Comparison of ENCODE assay signal across 7 cellular contexts in genomic region chr6:155334073-155334472, GRCh38. TPM values are rescaled to one million over a fixed set of nuclear protein-coding genes. Genes with fewer than 3 reads are reported as not detected.
DNase-seq lines count a peak whose midpoint lies in the region; ATAC-seq and TF ChIP-seq lines count a peak whose summit lies in the region.
"Not testable (repeated sequence)": the region's sequence is repeated elsewhere in the genome, so short reads cannot be mapped to it uniquely, and the experiment has no call there.

No MANE protein-coding gene starts in this region.

- DNase-seq in GM12865 (ENCODE audit: low read depth); activated CD8-positive, alpha-beta T cell treated with anti-CD3 and anti-CD28 coated beads for 36 hours; psoas muscle: not testable (repeated sequence)

- not testable (repeated sequence) for TF ChIP-seq CTCF in GM12865 (IDR thresholded peaks at IDR 0.05; ENCODE audit: insufficient read depth, low read depth, low read length, missing control alignments); OCI-LY1 (IDR thresholded peaks at IDR 0.05; ENCODE audit: low read length); activated CD8-positive, alpha-beta T cell treated with anti-CD3 and anti-CD28 coated beads for 36 hours (IDR thresholded peaks at IDR 0.05); psoas muscle (IDR thresholded peaks at IDR 0.05)

- H2AFZ ChIP-seq in OCI-LY1 (ENCODE audit: low read length) = not testable (repeated sequence)

- POLR2A ChIA-PET in activated CD8-positive, alpha-beta T cell treated with anti-CD3 and anti-CD28 coated beads for 36 hours (lab: Charles Lee) = interaction anchor here (0.6 kb wide), 1 partner anchor 61 kb away, joined by 3 read pairs; no protein-coding TSS in a partner anchor

- H3K4me1 ChIP-seq in OCI-LY1 (ENCODE audit: insufficient read depth, low read length, severe bottlenecking) (peaks cover 18% of the 10 kb centered on the region), psoas muscle (peaks cover 12% of the 10 kb centered on the region)

- peak overlapping the region; percentile 38 for H3K27ac ChIP-seq in OCI-LY1 (ENCODE audit: low read depth, low read length, poor library complexity, severe bottlenecking)
- H3K27ac ChIP-seq in psoas muscle = not testable (repeated sequence)

- 47 to 81% (median 47%) methylated on average over 7 of the region's 7 CpGs for WGBS in psoas muscle, 3 donors

- peaks cover 42% of the 10 kb centered on the region for H3K4me1 Mint-ChIP-seq in activated CD8-positive, alpha-beta T cell treated with anti-CD3 and anti-CD28 coated beads for 36 hours (ENCODE audit: low read depth)
- peaks cover 39% of the 10 kb centered on the region for H3K4me1 Mint-ChIP-seq in activated naive CD8-positive, alpha-beta T cell (ENCODE audit: low read depth)

- not testable (repeated sequence) for H3F3A ChIP-seq in OCI-LY1 (ENCODE audit: insufficient read depth, low read length)

- not testable (repeated sequence) for H3K9me3 ChIP-seq in OCI-LY1 (ENCODE audit: low read length); psoas muscle

- not testable (repeated sequence) for H4K20me1 ChIP-seq in OCI-LY1 (ENCODE audit: insufficient read depth, low read length)

- intact Hi-C loops in activated CD8-positive, alpha-beta T cell treated with anti-CD3 and anti-CD28 coated beads for 36 hours (cut with micrococcal nuclease) = loop anchor here (5.0 kb wide), 1 partner anchor 88 kb away; no protein-coding TSS in a partner anchor
- intact Hi-C loops in psoas muscle (cut with DNase I) = not testable (repeated sequence)

- peaks cover 15% of the 10 kb centered on the region for H3K36me3 Mint-ChIP-seq in activated CD8-positive, alpha-beta T cell treated with anti-CD3 and anti-CD28 coated beads for 36 hours (ENCODE audit: low read depth)
- not testable (repeated sequence) for H3K36me3 Mint-ChIP-seq in activated naive CD8-positive, alpha-beta T cell

- H3K9me3 Mint-ChIP-seq in activated CD8-positive, alpha-beta T cell treated with anti-CD3 and anti-CD28 coated beads for 36 hours = peaks cover 24% of the 10 kb centered on the region
- H3K9me3 Mint-ChIP-seq in activated naive CD8-positive, alpha-beta T cell (ENCODE audit: low read depth) = not testable (repeated sequence)

- H3K4me3 ChIP-seq in GM12865 (ENCODE audit: low read depth, low read length) = peak overlapping the region; percentile 53
- H3K4me3 ChIP-seq in OCI-LY1 (ENCODE audit: low read depth, low read length, poor library complexity, severe bottlenecking); psoas muscle: not testable (repeated sequence)

- peak overlapping the region; percentile 10 for H3K4me3 Mint-ChIP-seq in activated CD8-positive, alpha-beta T cell treated with anti-CD3 and anti-CD28 coated beads for 36 hours
- peak overlapping the region; percentile 44 for H3K4me3 Mint-ChIP-seq in activated naive CD8-positive, alpha-beta T cell

- H3K4me2 ChIP-seq in OCI-LY1 (ENCODE audit: low read length) = not testable (repeated sequence)

- not testable (repeated sequence) for H3K9me2 ChIP-seq in OCI-LY1 (ENCODE audit: low read depth, low read length)

- H3K9ac ChIP-seq in OCI-LY1 (ENCODE audit: low read length) = not testable (repeated sequence)

- H3K27me3 Mint-ChIP-seq in activated CD8-positive, alpha-beta T cell treated with anti-CD3 and anti-CD28 coated beads for 36 hours; activated naive CD8-positive, alpha-beta T cell: not testable (repeated sequence)

- ATAC-seq in GM19455 (IDR thresholded peaks at IDR 0.05; ENCODE audit: unreplicated experiment) = peak; percentile 7
- ATAC-seq in HG02870 (IDR thresholded peaks at IDR 0.05; ENCODE audit: unreplicated experiment) = peak; percentile 22
- ATAC-seq in activated CD8-positive, alpha-beta T cell treated with anti-CD3 and anti-CD28 coated beads for 36 hours = not testable (repeated sequence)
- peak in 3 of 4 donors; percentile 58 to 86 (median 76) for ATAC-seq in psoas muscle

- not testable (repeated sequence) for H3K79me2 ChIP-seq in OCI-LY1 (ENCODE audit: insufficient read depth, low read length)

- not testable (repeated sequence) for H3K36me3 ChIP-seq in OCI-LY1 (ENCODE audit: insufficient read depth, low read length); psoas muscle (ENCODE audit: insufficient read depth in 1 of 2, low read depth in 1 of 2)

- CTCF ChIA-PET in activated CD8-positive, alpha-beta T cell treated with anti-CD3 and anti-CD28 coated beads for 36 hours (lab: Charles Lee) = interaction anchor here (1.0 to 1.3 kb wide), 3 partner anchors 10 to 194 kb away, joined by 4 to 5 read pairs (median 4); no protein-coding TSS in a partner anchor

- not testable (repeated sequence) for H3K27me3 ChIP-seq in OCI-LY1 (ENCODE audit: insufficient read depth, low read length); psoas muscle (ENCODE audit: insufficient read depth in 3 of 3, low read length in 2 of 3)

- peak overlapping the region; percentile 84 for H3K27ac Mint-ChIP-seq in activated CD8-positive, alpha-beta T cell treated with anti-CD3 and anti-CD28 coated beads for 36 hours
- H3K27ac Mint-ChIP-seq in activated naive CD8-positive, alpha-beta T cell = peak overlapping the region; percentile 75

RNA-seq across cellular contexts. Expression of gene TFB1M, which starts 19.8 kb away (rescaled TPM):
- total RNA-seq in activated CD8-positive, alpha-beta T cell treated with anti-CD3 and anti-CD28 coated beads for 36 hours = 10 to 100 TPM; 70.9 to 76.6 TPM
- 10 to 100 TPM; 17.5 to 25.9 (median 18.4) TPM for total RNA-seq in psoas muscle
- 10 to 100 TPM in 2 of 3 donors, 1 to 10 TPM in 1; 7.2 to 17.8 (median 17.5) TPM for polyA plus RNA-seq in psoas muscle
